ENCODE assay signal across 8 cellular contexts in the genomic region with DNA sequence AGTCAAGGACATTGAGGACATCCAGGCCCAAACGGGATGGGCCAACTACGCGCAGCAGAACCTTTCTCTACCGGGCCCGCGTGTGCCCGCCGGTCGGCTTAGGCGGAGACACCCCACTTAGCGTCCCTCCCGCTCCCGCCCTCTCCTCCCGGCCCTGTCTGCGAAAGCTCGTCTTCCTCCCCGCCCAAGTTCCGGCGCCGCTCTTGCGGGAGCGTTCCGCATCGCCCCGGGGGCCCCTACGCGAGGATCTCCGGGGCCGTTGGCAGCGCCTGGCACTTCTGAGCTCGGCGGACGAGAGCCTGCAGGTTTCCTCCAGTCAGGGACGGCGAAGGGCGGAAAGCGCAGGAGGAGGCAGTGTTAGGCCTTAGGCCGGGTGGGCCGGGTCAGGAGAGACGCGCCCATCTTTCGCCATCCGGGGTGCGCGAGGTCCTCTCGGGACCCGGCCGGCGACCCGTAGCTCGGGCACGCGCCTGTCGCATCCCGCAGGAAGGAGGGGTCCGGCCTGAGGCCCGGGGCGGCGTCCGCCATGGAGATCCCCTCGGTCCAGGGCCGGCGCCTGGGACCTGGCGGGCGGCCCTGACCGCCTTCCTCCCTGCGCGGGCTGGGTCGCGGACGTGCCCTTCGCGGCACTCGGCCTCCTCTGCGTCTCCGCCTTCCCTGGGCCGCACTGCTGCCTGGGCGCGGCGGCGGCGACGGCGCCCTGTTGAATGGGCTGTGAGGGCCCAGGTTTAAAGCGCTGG. TPM values are rescaled to one million over a fixed set of nuclear protein-coding genes. Genes with fewer than 3 reads are reported as not detected.
DNase-seq lines count a peak whose midpoint lies in the region; TF ChIP-seq lines count a peak whose summit lies in the region.

A gene (plus strand): TSS at position 141 of the 740 bp plus-strand sequence. CDS start 673 bp downstream, outside the sequence.

- peak; percentile 85 for DNase-seq in CMK (ENCODE audit: low read depth)
- peak; percentile 93 for DNase-seq in GM20000 (ENCODE audit: low spot score)
- peak; percentile 93 for DNase-seq in HT-29 (ENCODE audit: low spot score)
- peak; percentile 91 for DNase-seq in NK-92 treated with Interleukin-12 subunit alpha and Interleukin-12 subunit beta, amount 100 ng/mL, for 24 hours (lab: John Stamatoyannopoulos, UW)
- DNase-seq in activated CD8-positive, alpha-beta memory T cell treated with anti-CD3 and anti-CD28 coated beads for 24 hours, result peak; percentile 96
- DNase-seq in effector CD4-positive, alpha-beta T cell, result peak; percentile 81
- peak; percentile 94 for DNase-seq in lung microvascular endothelial cell (ENCODE audit: low read depth in 2 of 2)
- peak; percentile 77 to 78 (median 78) for DNase-seq in stimulated activated CD4-positive, alpha-beta T cell treated with anti-CD3 and anti-CD28 coated beads, TNF-alpha, amount 100 ng/mL, for 48 hours (ENCODE audit: low read depth in 3 of 3)

- no peak for TF ChIP-seq CTCF in GM20000 (IDR thresholded peaks at IDR 0.05; ENCODE audit: extremely low read depth, missing control alignments)

RNA-seq across cellular contexts. Expression of the gene that starts here (rescaled TPM):
- 22.0 and 23.6 TPM in 2 replicates for total RNA-seq in HT-29 (2014; rRNA removed; shearing (Covaris generic))
- 26.4 and 34.3 TPM in 2 replicates for total RNA-seq in lung microvascular endothelial cell

Comparison
In these comparisons a context has a peak if more than half of its experiments do, and no peak if none do; other contexts are left out.
1. Peak in every context shown above with its lines: DNase-seq.